22 cellular contexts compared by ENCODE assay signal in the genomic region with DNA sequence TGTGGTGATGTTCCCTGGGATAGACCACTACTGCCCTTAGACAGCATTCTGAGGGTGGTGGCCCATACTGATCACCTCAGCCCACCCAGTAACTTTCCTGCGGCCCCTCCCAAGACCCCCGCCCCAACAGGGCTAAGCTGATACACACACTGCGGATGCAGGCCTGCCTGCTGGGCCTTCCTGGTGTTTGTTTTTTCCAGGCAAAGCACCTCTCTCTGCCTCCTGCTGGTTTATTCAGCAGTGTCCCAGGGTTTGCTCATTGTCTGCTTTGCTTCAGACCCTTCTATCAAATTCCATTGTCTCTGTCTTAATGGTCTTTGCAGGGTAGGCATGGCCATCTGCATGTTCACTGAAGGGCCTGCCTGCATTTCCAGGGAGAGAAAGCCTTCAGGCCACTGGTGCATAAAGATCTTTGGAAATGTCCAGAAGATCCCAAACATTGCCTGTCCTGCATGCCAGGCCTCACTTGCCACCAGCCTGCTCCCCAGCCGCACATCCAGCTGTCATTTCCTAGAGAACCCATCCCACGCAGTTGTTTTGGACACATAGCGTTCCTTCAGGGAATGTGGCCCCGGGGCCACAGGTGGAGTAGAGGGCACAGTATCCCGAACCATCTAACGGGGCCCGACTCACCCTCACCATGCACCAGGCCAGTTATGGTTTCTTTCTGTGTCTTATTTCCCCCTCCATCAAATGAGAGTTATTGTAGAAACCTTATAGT. TPM values are rescaled to one million over a fixed set of nuclear protein-coding genes. Genes with fewer than 3 reads are reported as not detected.
DNase-seq lines count a peak whose midpoint lies in the region; ATAC-seq and TF ChIP-seq lines count a peak whose summit lies in the region.
"Had no signal": no experiment of that assay in that cellular context is flagged by ENCODE, and none has a peak within 500 bp of the region (broad histone marks: within the 10 kb centered on the region; RNA-seq: fewer than 3 reads in every experiment).

No MANE protein-coding gene starts in this region.

- no peak overlapping the region for H2AK5ac ChIP-seq in trophoblast cell (ENCODE audit: low read length)

- H3K4me3 Mint-ChIP-seq in activated T-cell treated with anti-CD3 and anti-CD28 coated beads, Interleukin-2, amount 50 U/mL, for 24 hours: no peak overlapping the region
- H3K4me3 Mint-ChIP-seq in T-cell (no peak overlapping the region), osteocyte (ENCODE audit: unreplicated experiment) (no peak overlapping the region)
- H3K4me3 Mint-ChIP-seq: memory B cell had no signal

- H3K23ac ChIP-seq in trophoblast cell (ENCODE audit: low read length): no peak overlapping the region

- H4K91ac ChIP-seq in trophoblast cell (ENCODE audit: low read depth, low read length): no peak overlapping the region

- DNase-seq in activated T-cell treated with anti-CD3 and anti-CD28 coated beads, Interleukin-2, amount 50 U/mL, for 24 hours: no peak
- no peak for DNase-seq in activated T-cell treated with anti-CD3 and anti-CD28 coated beads for 4 hours
- DNase-seq in T-cell: no peak
- no peak for DNase-seq in trophoblast cell
- DNase-seq in KBM-7: no peak
- no peak for DNase-seq in osteocyte (ENCODE audit: extremely low spot score, unreplicated experiment)
- DNase-seq: activated CD4-positive, alpha-beta T cell treated with anti-CD3 and anti-CD28 coated beads for 1 hour; activated CD8-positive, alpha-beta memory T cell treated with anti-CD3 and anti-CD28 coated beads, Interleukin-2, amount 50 U/mL, for 48 hours; activated naive CD4-positive, alpha-beta T cell treated with Interleukin-2 at 50 U/mL for 16 hours; brain microvascular endothelial cell; C1 segment of cervical spinal cord; DMS79; HCEC 1CT; islet precursor cell; NCI-H1694 treated with DMSO at 0.1 percent for 48 hours; NCI-H226; stomach; uterus had no signal

- no peak overlapping the region for H3K14ac ChIP-seq in trophoblast cell (ENCODE audit: low read length)

- H3K36me3 ChIP-seq in iPS-18a (ENCODE audit: control insufficient read depth, low read depth, low read length) (no peaks in the 10 kb centered on the region), trophoblast cell (ENCODE audit: control insufficient read depth in 1 of 2, insufficient read depth in 2 of 2, low read length in 2 of 2) (peaks cover 0 to 7% of the 10 kb centered on the region in 2 experiments)
- H3K36me3 ChIP-seq: brain microvascular endothelial cell, stomach, uterus had no signal

- no peak overlapping the region for H4K8ac ChIP-seq in trophoblast cell (ENCODE audit: low read depth, low read length)

- WGBS in trophoblast cell (ENCODE audit: extremely low coverage, insufficient coverage, insufficient read length): no CpG with 5 or more reads among the region's 10 CpGs

- CTCF ChIA-PET in T-cell (lab: Charles Lee): interaction anchor here in 1 of 2 donors (1.0 kb wide), 1 partner anchor 50 kb away, joined by 3 read pairs; the partner anchor contains the start of gene BCR

- H3K4me3 ChIP-seq in iPS-18a (ENCODE audit: low read length): peak overlapping the region; percentile 34
- H3K4me3 ChIP-seq in trophoblast cell (ENCODE audit: low read depth, low read length): no peak overlapping the region
- H3K4me3 ChIP-seq: A549, stomach, uterus had no signal

- H3K27ac Mint-ChIP-seq in activated T-cell treated with anti-CD3 and anti-CD28 coated beads, Interleukin-2, amount 50 U/mL, for 24 hours: peak overlapping the region; percentile 10
- H3K27ac Mint-ChIP-seq in T-cell (peak overlapping the region; percentile 92 to 97), osteocyte (ENCODE audit: unreplicated experiment) (no peak overlapping the region)
- H3K27ac Mint-ChIP-seq: memory B cell had no signal

- no peak overlapping the region for H3K18ac ChIP-seq in trophoblast cell (ENCODE audit: low read length)

- peaks cover 16% of the 10 kb centered on the region for H3K9me3 Mint-ChIP-seq in activated T-cell treated with anti-CD3 and anti-CD28 coated beads, Interleukin-2, amount 50 U/mL, for 24 hours
- H3K9me3 Mint-ChIP-seq in T-cell: peaks cover 6 to 18% (median 17%) of the 10 kb centered on the region in 3 donors
- H3K9me3 Mint-ChIP-seq in osteocyte (ENCODE audit: unreplicated experiment): peaks cover 11% of the 10 kb centered on the region

- peaks cover 73% of the 10 kb centered on the region for H3K4me1 Mint-ChIP-seq in activated T-cell treated with anti-CD3 and anti-CD28 coated beads, Interleukin-2, amount 50 U/mL, for 24 hours (ENCODE audit: low read depth)
- H3K4me1 Mint-ChIP-seq in T-cell: peaks cover 66 to 86% (median 74%) of the 10 kb centered on the region in 3 donors
- peaks cover 49% of the 10 kb centered on the region for H3K4me1 Mint-ChIP-seq in osteocyte (ENCODE audit: unreplicated experiment)

- in situ Hi-C loops in KBM-7 (cut with MboI; ENCODE audit: low pct_unique_long_range_greater_than_20kb, low sequenced_read_pairs): no loop called here

- POLR2A ChIA-PET in T-cell (lab: Charles Lee): interaction anchor here in 1 of 2 donors (0.6 kb wide), 1 partner anchor 26 kb away, joined by 5 read pairs; no protein-coding TSS in a partner anchor

- H3K27ac ChIP-seq in iPS-18a (ENCODE audit: low read length): peak overlapping the region; percentile 33
- no peak overlapping the region for H3K27ac ChIP-seq in trophoblast cell (ENCODE audit: low read depth, low read length)
- H3K27ac ChIP-seq: A549, brain microvascular endothelial cell, stomach, uterus had no signal

- H3K9ac ChIP-seq in iPS-18a (ENCODE audit: low read length): no peak overlapping the region
- H3K9ac ChIP-seq in trophoblast cell (ENCODE audit: low read length): no peak overlapping the region

- no peak overlapping the region for H3K4me2 ChIP-seq in trophoblast cell (ENCODE audit: low read length)
- H3K4me2 ChIP-seq: A549 had no signal

- ATAC-seq in T-cell (replicated peaks in 1 of 4) (no peak), GM18505 (IDR thresholded peaks at IDR 0.05; ENCODE audit: unreplicated experiment) (no peak)
- ATAC-seq: A549 had no signal

- H2AFZ ChIP-seq in trophoblast cell (ENCODE audit: insufficient read depth, low read length, poor library complexity): no peak overlapping the region

- no peak for TF ChIP-seq CTCF in osteocyte (IDR thresholded peaks at IDR 0.05)

- no peak overlapping the region for H2BK12ac ChIP-seq in trophoblast cell (ENCODE audit: low read length)

- peaks cover 25% of the 10 kb centered on the region for H3K79me2 ChIP-seq in trophoblast cell (ENCODE audit: control insufficient read depth, insufficient read depth, low read length, poor library complexity)

- H3K27me3 ChIP-seq in iPS-18a (ENCODE audit: control insufficient read depth, insufficient read depth, low read length) (no peaks in the 10 kb centered on the region), trophoblast cell (ENCODE audit: insufficient read depth, low read length) (no peaks in the 10 kb centered on the region)
- H3K27me3 ChIP-seq: stomach, uterus had no signal

- H3K4me1 ChIP-seq in iPS-18a (ENCODE audit: control insufficient read depth, low read depth, low read length) (peaks cover 45% of the 10 kb centered on the region), trophoblast cell (ENCODE audit: control insufficient read depth in 1 of 2, insufficient read depth in 2 of 2, low read length in 2 of 2) (peaks cover 6 to 12% of the 10 kb centered on the region in 2 experiments)

- no peak overlapping the region for H2BK120ac ChIP-seq in trophoblast cell (ENCODE audit: insufficient read depth, low read length, poor library complexity)

- H3K36me3 Mint-ChIP-seq in activated T-cell treated with anti-CD3 and anti-CD28 coated beads, Interleukin-2, amount 50 U/mL, for 24 hours (ENCODE audit: low read depth): peaks cover 49% of the 10 kb centered on the region
- H3K36me3 Mint-ChIP-seq in T-cell (peaks cover 43% of the 10 kb centered on the region), osteocyte (ENCODE audit: unreplicated experiment) (peaks cover 12% of the 10 kb centered on the region)

- H3K9me3 ChIP-seq in iPS-18a (ENCODE audit: control insufficient read depth, low read depth, low read length) (no peaks in the 10 kb centered on the region), trophoblast cell (ENCODE audit: insufficient read depth, low read depth, low read length) (no peaks in the 10 kb centered on the region)
- H3K9me3 ChIP-seq: A549 had no signal

- H3K27me3 Mint-ChIP-seq in activated T-cell treated with anti-CD3 and anti-CD28 coated beads, Interleukin-2, amount 50 U/mL, for 24 hours: no peaks in the 10 kb centered on the region
- no peaks in the 10 kb centered on the region for H3K27me3 Mint-ChIP-seq in T-cell
- no peaks in the 10 kb centered on the region for H3K27me3 Mint-ChIP-seq in osteocyte (ENCODE audit: unreplicated experiment)
- H3K27me3 Mint-ChIP-seq: memory B cell had no signal

- no peaks in the 10 kb centered on the region for H3K79me1 ChIP-seq in trophoblast cell (ENCODE audit: low read length)

- peak overlapping the region; percentile 4 for H3K4ac ChIP-seq in trophoblast cell (ENCODE audit: low read depth, low read length)

- peak overlapping the region; percentile 6 for H4K12ac ChIP-seq in trophoblast cell (ENCODE audit: low read depth, low read length)

- TF ChIP-seq POLR2A in GM18505 (IDR thresholded peaks at IDR 0.05; ENCODE audit: borderline replicate concordance, extremely low read depth, insufficient read depth, insufficient read length): no peak

- H2BK5ac ChIP-seq in trophoblast cell (ENCODE audit: low read depth, low read length, poor library complexity): no peak overlapping the region

RNA-seq across cellular contexts. Expression of gene BCR, which starts 50.2 kb away (rescaled TPM):
- total RNA-seq in T-cell (100 to 1,000 TPM in 1 of 5 donors, 10 to 100 TPM in 4; 74.6 to 103 (median 85.5) TPM), osteocyte (35.3 and 45.1 TPM in 2 replicates)
- 49.8 and 53.0 TPM in 2 replicates for polyA plus RNA-seq in trophoblast cell (2013)
